In genomic region chr10:113982745-113983144, GRCh38 we compare ENCODE assay signal across 9 cellular contexts.
DNase-seq lines count a peak whose midpoint lies in the region; ATAC-seq and TF ChIP-seq lines count a peak whose summit lies in the region.
"Had no signal": no experiment of that assay in that cellular context is flagged by ENCODE, and none has a peak within 500 bp of the region (broad histone marks: within the 10 kb centered on the region; RNA-seq: fewer than 3 reads in every experiment).

No MANE protein-coding gene starts in this region.

- H3K9me3 ChIP-seq in endodermal cell (ENCODE audit: control insufficient read depth, low read length) = no peaks in the 10 kb centered on the region

- DNase-seq in ELF-1 (ENCODE audit: low read depth, low spot score) (peak; percentile 70), dermis blood vessel endothelial cell (no peak), sciatic nerve (ENCODE audit: low spot score) (no peak), endodermal cell (no peak)
- DNase-seq in effector memory CD8-positive, alpha-beta T cell = no peak
- no peak for DNase-seq in activated T-cell treated with anti-CD3 and anti-CD28 coated beads, Interleukin-2, amount 50 U/mL, for 24 hours

- no peak overlapping the region for H3K4me3 ChIP-seq in endodermal cell (ENCODE audit: low read length)
- H3K4me3 ChIP-seq: cardiac muscle cell had no signal

- H3K9me3 Mint-ChIP-seq in effector memory CD8-positive, alpha-beta T cell = no peaks in the 10 kb centered on the region
- no peaks in the 10 kb centered on the region for H3K9me3 Mint-ChIP-seq in endodermal cell
- peaks cover 14% of the 10 kb centered on the region for H3K9me3 Mint-ChIP-seq in activated T-cell treated with anti-CD3 and anti-CD28 coated beads, Interleukin-2, amount 50 U/mL, for 24 hours

- TF ChIP-seq CTCF in endodermal cell (conservative IDR thresholded peaks at IDR 0.05) = no peak

- no peaks in the 10 kb centered on the region for H3K36me3 ChIP-seq in endodermal cell (ENCODE audit: control insufficient read depth, insufficient read depth, low read length)
- H3K36me3 ChIP-seq: cardiac muscle cell had no signal

- no peaks in the 10 kb centered on the region for H3K27me3 ChIP-seq in endodermal cell (ENCODE audit: control insufficient read depth, insufficient read depth, low read length, poor library complexity, severe bottlenecking)
- H3K27me3 ChIP-seq: cardiac muscle cell had no signal

- peaks cover 8 to 15% of the 10 kb centered on the region in 2 donors for H3K4me1 Mint-ChIP-seq in effector memory CD8-positive, alpha-beta T cell (ENCODE audit: low read depth in 2 of 2)
- H3K4me1 Mint-ChIP-seq in endodermal cell = no peaks in the 10 kb centered on the region
- H3K4me1 Mint-ChIP-seq in activated T-cell treated with anti-CD3 and anti-CD28 coated beads, Interleukin-2, amount 50 U/mL, for 24 hours (ENCODE audit: low read depth) = peaks cover 10% of the 10 kb centered on the region

- H3K4me1 ChIP-seq in endodermal cell (ENCODE audit: control insufficient read depth, insufficient read depth, low read length) = no peaks in the 10 kb centered on the region

- WGBS in endodermal cell (ENCODE audit: insufficient coverage in 1 of 2, insufficient read length in 1 of 2), 2 experiments = 89 to 90% methylated on average over 3 to 4 of the region's 4 CpGs

- no peaks in the 10 kb centered on the region for H3K36me3 Mint-ChIP-seq in effector memory CD8-positive, alpha-beta T cell (ENCODE audit: insufficient read depth)
- H3K36me3 Mint-ChIP-seq in endodermal cell (ENCODE audit: low read depth) = no peaks in the 10 kb centered on the region
- H3K36me3 Mint-ChIP-seq in activated T-cell treated with anti-CD3 and anti-CD28 coated beads, Interleukin-2, amount 50 U/mL, for 24 hours (ENCODE audit: low read depth) = no peaks in the 10 kb centered on the region

- intact Hi-C loops in sciatic nerve (cut with DNase I) = no loop called here

- H3K9ac ChIP-seq in endodermal cell (ENCODE audit: extremely low read depth, low read length, poor library complexity, severe bottlenecking) = no peak overlapping the region

- peaks cover 0 to under 1% of the 10 kb centered on the region in 2 donors for H3K27me3 Mint-ChIP-seq in effector memory CD8-positive, alpha-beta T cell
- H3K27me3 Mint-ChIP-seq in endodermal cell (ENCODE audit: insufficient read depth) = peaks cover 5% of the 10 kb centered on the region
- H3K27me3 Mint-ChIP-seq in activated T-cell treated with anti-CD3 and anti-CD28 coated beads, Interleukin-2, amount 50 U/mL, for 24 hours = peaks cover 19% of the 10 kb centered on the region

- no peak overlapping the region for H3K27ac Mint-ChIP-seq in effector memory CD8-positive, alpha-beta T cell
- no peak overlapping the region for H3K27ac Mint-ChIP-seq in endodermal cell
- H3K27ac Mint-ChIP-seq in activated T-cell treated with anti-CD3 and anti-CD28 coated beads, Interleukin-2, amount 50 U/mL, for 24 hours = no peak overlapping the region

- H3K27ac ChIP-seq in endodermal cell (ENCODE audit: low read depth, low read length) = no peak overlapping the region
- H3K27ac ChIP-seq: cardiac muscle cell had no signal

- ATAC-seq in GM19438 (IDR thresholded peaks at IDR 0.05; ENCODE audit: low read depth, unreplicated experiment) = peak; percentile 80
- ATAC-seq in HG03095 (IDR thresholded peaks at IDR 0.05; ENCODE audit: unreplicated experiment) = peak; percentile 75
- ATAC-seq in effector memory CD8-positive, alpha-beta T cell (replicated peaks) = peak; percentile 32
- ATAC-seq in sciatic nerve = no peak

- no peak overlapping the region for H3K4me3 Mint-ChIP-seq in effector memory CD8-positive, alpha-beta T cell
- no peak overlapping the region for H3K4me3 Mint-ChIP-seq in endodermal cell
- H3K4me3 Mint-ChIP-seq in activated T-cell treated with anti-CD3 and anti-CD28 coated beads, Interleukin-2, amount 50 U/mL, for 24 hours = no peak overlapping the region
